Comparison of ENCODE assay signal across 7 cellular contexts in genomic region chr5:43060020-43060419, GRCh38. TPM values are rescaled to one million over a fixed set of nuclear protein-coding genes. Genes with fewer than 3 reads are reported as not detected.
DNase-seq lines count a peak whose midpoint lies in the region; ATAC-seq, FAIRE-seq and TF ChIP-seq lines count a peak whose summit lies in the region.
"Not testable (repeated sequence)": the region's sequence is repeated elsewhere in the genome, so short reads cannot be mapped to it uniquely, and the experiment has no call there.

No MANE protein-coding gene starts in this region.

- H3K4me1 Mint-ChIP-seq in CD8-positive, alpha-beta T cell (ENCODE audit: low read depth): peaks cover 13% of the 10 kb centered on the region
- H3K4me1 Mint-ChIP-seq in Caco-2 (ENCODE audit: low read depth, unreplicated experiment): peaks cover 38% of the 10 kb centered on the region
- peaks cover 14% of the 10 kb centered on the region for H3K4me1 Mint-ChIP-seq in activated T-cell treated with anti-CD3 and anti-CD28 coated beads, Interleukin-2, amount 50 U/mL, for 24 hours (ENCODE audit: low read depth)
- H3K4me1 Mint-ChIP-seq in naive thymus-derived CD8-positive, alpha-beta T cell: peaks cover 6 to 24% (median 19%) of the 10 kb centered on the region in 4 donors
- H3K4me1 Mint-ChIP-seq in osteocyte (ENCODE audit: unreplicated experiment): peaks cover 58% of the 10 kb centered on the region

- TF ChIP-seq CTCF in CD8-positive, alpha-beta T cell (IDR thresholded peaks at IDR 0.05); Caco-2 (IDR thresholded peaks at IDR 0.05; ENCODE audit: insufficient read depth in 1 of 2, low read depth in 1 of 2, low read length in 1 of 2, severe bottlenecking in 1 of 2, unreplicated experiment in 1 of 2); HEK293 (tag by site-specific recombination; IDR thresholded peaks at IDR 0.05); K562 (IDR thresholded peaks at IDR 0.05 in 2 of 3, conservative IDR thresholded peaks at IDR 0.05 in 1 of 3; ENCODE audit: insufficient read depth in 2 of 3, low read depth in 1 of 3, low read length in 3 of 3); osteocyte (IDR thresholded peaks at IDR 0.05): not testable (repeated sequence)

- WGBS in K562 (ENCODE audit: insufficient coverage, low coverage, missing lambda C conversion rate): 87% methylated on average over 2 of the region's 2 CpGs

- not testable (repeated sequence) for BruUV-seq in Caco-2 (replicated peaks; lab: Mats Ljungman, UMichigan); K562 (replicated peaks; lab: Mats Ljungman, UMichigan)

- not testable (repeated sequence) for FAIRE-seq in K562 (lab: Jason Lieb, UNC)

- H3K27ac Mint-ChIP-seq in CD8-positive, alpha-beta T cell: peak overlapping the region; percentile 20
- peak overlapping the region; percentile 99 for H3K27ac Mint-ChIP-seq in Caco-2 (ENCODE audit: unreplicated experiment)
- H3K27ac Mint-ChIP-seq in activated T-cell treated with anti-CD3 and anti-CD28 coated beads, Interleukin-2, amount 50 U/mL, for 24 hours: peak overlapping the region; percentile 37
- peak overlapping the region in 6 of 10 donors; percentile 9 to 76 (median 19) for H3K27ac Mint-ChIP-seq in naive thymus-derived CD8-positive, alpha-beta T cell
- H3K27ac Mint-ChIP-seq in osteocyte (ENCODE audit: unreplicated experiment): not testable (repeated sequence)

- DNase-seq in CD8-positive, alpha-beta T cell; Caco-2; activated T-cell treated with anti-CD3 and anti-CD28 coated beads, Interleukin-2, amount 50 U/mL, for 24 hours; K562 (ENCODE audit: extremely low read depth in 1 of 4, low spot score in 3 of 4); naive thymus-derived CD8-positive, alpha-beta T cell: not testable (repeated sequence)
- DNase-seq in osteocyte (ENCODE audit: extremely low spot score, unreplicated experiment): peak; percentile 4

- not testable (repeated sequence) for TF ChIP-seq RAD21 in K562 (CRISPR knock-in tag; conservative IDR thresholded peaks at IDR 0.05 in 1 of 2, IDR thresholded peaks at IDR 0.05 in 1 of 2)

- peaks cover 24% of the 10 kb centered on the region for H3K36me3 Mint-ChIP-seq in CD8-positive, alpha-beta T cell
- H3K36me3 Mint-ChIP-seq in Caco-2 (ENCODE audit: insufficient read depth, unreplicated experiment) (peaks cover 34% of the 10 kb centered on the region), osteocyte (ENCODE audit: unreplicated experiment) (peaks cover 35% of the 10 kb centered on the region)
- peaks cover 22% of the 10 kb centered on the region for H3K36me3 Mint-ChIP-seq in activated T-cell treated with anti-CD3 and anti-CD28 coated beads, Interleukin-2, amount 50 U/mL, for 24 hours (ENCODE audit: low read depth)
- H3K36me3 Mint-ChIP-seq in naive thymus-derived CD8-positive, alpha-beta T cell: peaks cover 6 to 27% (median 12%) of the 10 kb centered on the region in 3 donors

- POLR2A ChIA-PET in CD8-positive, alpha-beta T cell (lab: Charles Lee): interaction anchor here (2.7 kb wide), 1 partner anchor 18 kb away, joined by 27 read pairs; no protein-coding TSS in a partner anchor
- POLR2A ChIA-PET in Caco-2 (lab: Charles Lee); K562 (lab: Yijun Ruan, JAX): not testable (repeated sequence)
- POLR2A ChIA-PET in HEK293 (lab: Yijun Ruan, JAX): interaction anchor here (0.5 kb wide), 1 partner anchor 809 kb away, joined by 4 read pairs; no protein-coding TSS in a partner anchor
- POLR2A ChIA-PET in naive thymus-derived CD8-positive, alpha-beta T cell (lab: Charles Lee): interaction anchor here (0.6 to 3.0 kb wide), 2 partner anchors 14 to 18 kb away, joined by 3 to 35 read pairs; partner anchors contain the start of gene ANXA2R

- H3K9me3 Mint-ChIP-seq in CD8-positive, alpha-beta T cell: not testable (repeated sequence)
- H3K9me3 Mint-ChIP-seq in Caco-2 (ENCODE audit: unreplicated experiment) (peaks cover 12% of the 10 kb centered on the region), osteocyte (ENCODE audit: unreplicated experiment) (peaks cover 18% of the 10 kb centered on the region)
- H3K9me3 Mint-ChIP-seq in activated T-cell treated with anti-CD3 and anti-CD28 coated beads, Interleukin-2, amount 50 U/mL, for 24 hours: peaks cover 11% of the 10 kb centered on the region
- H3K9me3 Mint-ChIP-seq in naive thymus-derived CD8-positive, alpha-beta T cell: peaks cover 0 to 31% (median 15%) of the 10 kb centered on the region in 9 donors

- H3K4me3 ChIP-seq in CD8-positive, alpha-beta T cell (ENCODE audit: low read depth, low read length); Caco-2 (ENCODE audit: low read depth, low read length); HEK293 (ENCODE audit: low read depth, low read length); K562: not testable (repeated sequence)

- H3K4me3 Mint-ChIP-seq in CD8-positive, alpha-beta T cell; Caco-2 (ENCODE audit: unreplicated experiment); activated T-cell treated with anti-CD3 and anti-CD28 coated beads, Interleukin-2, amount 50 U/mL, for 24 hours; naive thymus-derived CD8-positive, alpha-beta T cell; osteocyte (ENCODE audit: unreplicated experiment): not testable (repeated sequence)

- not testable (repeated sequence) for H3K4me1 ChIP-seq in CD8-positive, alpha-beta T cell (ENCODE audit: insufficient read depth, low read length); HEK293 (ENCODE audit: control insufficient read depth, insufficient read depth, low read length)
- H3K4me1 ChIP-seq in Caco-2: peaks cover 51% of the 10 kb centered on the region
- H3K4me1 ChIP-seq in K562 (replicated peaks in 1 of 2; ENCODE audit: control insufficient read depth in 2 of 2, insufficient read depth in 2 of 2, low read length in 2 of 2): peaks cover 6 to 11% of the 10 kb centered on the region in 2 experiments; a peak in 4 of 5 replicates

- not testable (repeated sequence) for H3K9me3 ChIP-seq in CD8-positive, alpha-beta T cell (ENCODE audit: low read length); Caco-2; HEK293 (ENCODE audit: control insufficient read depth, insufficient read depth, low read depth, low read length); K562 (replicated peaks; ENCODE audit: control insufficient read depth, insufficient read depth, low read depth, low read length)

- H3K36me3 ChIP-seq in CD8-positive, alpha-beta T cell (ENCODE audit: insufficient read depth, low read length); Caco-2 (ENCODE audit: control insufficient read depth, insufficient read depth, low read length); HEK293 (ENCODE audit: control insufficient read depth in 2 of 2, insufficient read depth in 1 of 2, low read length in 2 of 2); K562 (ENCODE audit: control insufficient read depth, insufficient read depth, low read length): not testable (repeated sequence)

- H3K27ac ChIP-seq in CD8-positive, alpha-beta T cell (ENCODE audit: low read depth, low read length); HEK293 (ENCODE audit: extremely low read depth, low read depth, low read length); K562 (ENCODE audit: extremely low read depth, low read depth, low read length): not testable (repeated sequence)

- intact Hi-C loops in CD8-positive, alpha-beta T cell (cut with DNase I, micrococcal nuclease): loop anchor here in 1 of 2 experiments (10.0 kb wide), 1 partner anchor 1155 kb away; the partner anchor contains the start of gene RIMOC1
- intact Hi-C loops in Caco-2 (cut with micrococcal nuclease; ENCODE audit: unreplicated experiment); K562 (cut with micrococcal nuclease): not testable (repeated sequence)

- TF ChIP-seq POLR2A in K562 (conservative IDR thresholded peaks at IDR 0.05): not testable (repeated sequence)

- in situ Hi-C loops in K562 (cut with MboI): not testable (repeated sequence)

- TF ChIP-seq EP300 in K562 (IDR thresholded peaks at IDR 0.05; ENCODE audit: low read length): not testable (repeated sequence)

- ATAC-seq in CD8-positive, alpha-beta T cell; K562; naive thymus-derived CD8-positive, alpha-beta T cell: not testable (repeated sequence)

- peaks cover 14% of the 10 kb centered on the region for H3K79me2 ChIP-seq in K562 (ENCODE audit: control insufficient read depth, insufficient read depth, low read length)

- H2AFZ ChIP-seq in K562 (ENCODE audit: low read depth, low read length): not testable (repeated sequence)

- not testable (repeated sequence) for H3K27me3 Mint-ChIP-seq in CD8-positive, alpha-beta T cell (ENCODE audit: low read depth); Caco-2 (ENCODE audit: insufficient read depth, unreplicated experiment); activated T-cell treated with anti-CD3 and anti-CD28 coated beads, Interleukin-2, amount 50 U/mL, for 24 hours; naive thymus-derived CD8-positive, alpha-beta T cell; osteocyte (ENCODE audit: unreplicated experiment)

- CTCF ChIA-PET in CD8-positive, alpha-beta T cell (lab: Charles Lee); Caco-2 (lab: Charles Lee); HEK293 (lab: Yijun Ruan, JAX); K562 (lab: Yijun Ruan, JAX; ENCODE audit: low intra/inter-chr PET ratio): not testable (repeated sequence)

- not testable (repeated sequence) for H3K4me2 ChIP-seq in K562 (ENCODE audit: insufficient read depth, low read length)

- H4K20me1 ChIP-seq in K562 (replicated peaks; ENCODE audit: control insufficient read depth, insufficient read depth, low read length): not testable (repeated sequence)

- H3K27me3 ChIP-seq in CD8-positive, alpha-beta T cell (ENCODE audit: insufficient read depth, low read length); Caco-2 (replicated peaks; ENCODE audit: control insufficient read depth, insufficient read depth, low read length); K562 (ENCODE audit: control insufficient read depth in 2 of 2, insufficient read depth in 2 of 2, low read length in 2 of 2): not testable (repeated sequence)

- not testable (repeated sequence) for H3K9me1 ChIP-seq in K562 (ENCODE audit: control insufficient read depth, insufficient read depth, low read length)

- not testable (repeated sequence) for H3K9ac ChIP-seq in K562 (ENCODE audit: insufficient read depth in 1 of 2, low read depth in 2 of 2, low read length in 2 of 2)

RNA-seq across cellular contexts. Expression of gene ANXA2R, which starts 19.9 kb away (rescaled TPM):
- 10 to 100 TPM; 38.2 to 39.5 TPM for total RNA-seq in CD8-positive, alpha-beta T cell
- total RNA-seq in Caco-2 (2022) (3.1 and 4.1 TPM in 2 replicates), K562 (2014; rRNA removed) (3.4 and 3.5 TPM in 2 replicates), K562 (2014; rRNA removed; fragmentation: Illumina TruSeq; extraction: Trizol) (2.8 and 3.4 TPM in 2 replicates), K562 (2015; rRNA removed; fragmentation: Illumina TruSeq; extraction: Trizol) (3.4 and 3.5 TPM in 2 replicates), K562 (2021) (3.9 and 4.3 TPM in 2 replicates), osteocyte (5.2 and 5.3 TPM in 2 replicates)
- 22.1 and 27.2 TPM in 2 replicates for total RNA-seq in K562 (2011; cell fraction: chromatin; rRNA removed; ENCODE audit: low replicate concordance)
- 17.0 and 20.7 TPM in 2 replicates for total RNA-seq in K562 (2011; cell fraction: nucleolus; rRNA removed)
- 21.3 and 21.4 TPM in 2 replicates for total RNA-seq in K562 (2011; cell fraction: nucleoplasm; rRNA removed)
- polyA plus RNA-seq in K562 (2011; rRNA removed) (2.3 and 2.7 TPM in 2 replicates), K562 (2014; fragmentation: Illumina TruSeq; extraction: Trizol) (2.3 and 3.4 TPM in 2 replicates), K562 (2014; fragmentation: Nextera tagmentation; extraction: Ambion mirVana) (1 to 10 TPM; 2.1 to 3.5 TPM), K562 (2014; rRNA removed) (4.8 and 7.5 TPM in 2 replicates)
- polyA plus RNA-seq in K562 (2011; cell fraction: cytosol; rRNA removed): 2.6 and 3.1 TPM in 2 replicates
- polyA plus RNA-seq in K562 (2011; cell fraction: nucleus; rRNA removed): 6.1 and 8.3 TPM in 2 replicates
- 3.4 and 6.0 TPM in 2 replicates for polyA plus RNA-seq in K562 (2012)
- polyA minus RNA-seq in K562 (2011; rRNA and poly(A)+ RNA removed): 5.8 and 6.1 TPM in 2 replicates
- 0.48 and 1.8 TPM in 2 replicates for polyA minus RNA-seq in K562 (2011; cell fraction: cytosol; rRNA and poly(A)+ RNA removed)
- polyA minus RNA-seq in K562 (2011; cell fraction: nucleus; rRNA and poly(A)+ RNA removed): 15.4 and 18.3 TPM in 2 replicates
- total RNA-seq in naive thymus-derived CD8-positive, alpha-beta T cell: 10 to 100 TPM; 65.9 to 72.7 TPM
- polyA plus RNA-seq in naive thymus-derived CD8-positive, alpha-beta T cell: 10 to 100 TPM; 51.5 to 69.8 (median 54.8) TPM
